Comparison of ENCODE assay signal across 1 cellular context in the genomic region with DNA sequence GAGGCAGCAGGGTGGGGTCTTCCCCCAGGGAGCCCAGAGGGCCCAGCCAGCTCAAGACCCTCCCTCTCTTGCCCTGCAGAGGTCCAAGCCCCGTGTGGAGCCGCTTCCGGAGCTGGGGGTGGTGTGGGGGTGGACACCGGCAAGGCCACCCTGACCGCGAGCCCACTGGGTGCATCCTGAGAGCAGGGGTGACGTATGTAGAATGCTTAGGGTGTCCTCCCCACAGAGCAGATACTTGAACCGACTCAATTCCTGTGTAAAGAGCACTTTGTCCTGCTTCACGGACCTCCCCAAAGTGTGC.
TF ChIP-seq lines count a peak whose summit lies in the region.

No MANE protein-coding gene starts in this region.

TF ChIP-seq in GM12878, 131 proteins besides CTCF, POLR2A, EP300 and RAD21:
- TF ChIP-seq, protein P1, sequence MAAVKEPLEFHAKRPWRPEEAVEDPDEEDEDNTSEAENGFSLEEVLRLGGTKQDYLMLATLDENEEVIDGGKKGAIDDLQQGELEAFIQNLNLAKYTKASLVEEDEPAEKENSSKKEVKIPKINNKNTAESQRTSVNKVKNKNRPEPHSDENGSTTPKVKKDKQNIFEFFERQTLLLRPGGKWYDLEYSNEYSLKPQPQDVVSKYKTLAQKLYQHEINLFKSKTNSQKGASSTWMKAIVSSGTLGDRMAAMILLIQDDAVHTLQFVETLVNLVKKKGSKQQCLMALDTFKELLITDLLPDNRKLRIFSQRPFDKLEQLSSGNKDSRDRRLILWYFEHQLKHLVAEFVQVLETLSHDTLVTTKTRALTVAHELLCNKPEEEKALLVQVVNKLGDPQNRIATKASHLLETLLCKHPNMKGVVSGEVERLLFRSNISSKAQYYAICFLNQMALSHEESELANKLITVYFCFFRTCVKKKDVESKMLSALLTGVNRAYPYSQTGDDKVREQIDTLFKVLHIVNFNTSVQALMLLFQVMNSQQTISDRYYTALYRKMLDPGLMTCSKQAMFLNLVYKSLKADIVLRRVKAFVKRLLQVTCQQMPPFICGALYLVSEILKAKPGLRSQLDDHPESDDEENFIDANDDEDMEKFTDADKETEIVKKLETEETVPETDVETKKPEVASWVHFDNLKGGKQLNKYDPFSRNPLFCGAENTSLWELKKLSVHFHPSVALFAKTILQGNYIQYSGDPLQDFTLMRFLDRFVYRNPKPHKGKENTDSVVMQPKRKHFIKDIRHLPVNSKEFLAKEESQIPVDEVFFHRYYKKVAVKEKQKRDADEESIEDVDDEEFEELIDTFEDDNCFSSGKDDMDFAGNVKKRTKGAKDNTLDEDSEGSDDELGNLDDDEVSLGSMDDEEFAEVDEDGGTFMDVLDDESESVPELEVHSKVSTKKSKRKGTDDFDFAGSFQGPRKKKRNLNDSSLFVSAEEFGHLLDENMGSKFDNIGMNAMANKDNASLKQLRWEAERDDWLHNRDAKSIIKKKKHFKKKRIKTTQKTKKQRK (IDR thresholded peaks at IDR 0.05; ENCODE audit: low read depth, low read length) = no peak
- TF ChIP-seq, protein P2, sequence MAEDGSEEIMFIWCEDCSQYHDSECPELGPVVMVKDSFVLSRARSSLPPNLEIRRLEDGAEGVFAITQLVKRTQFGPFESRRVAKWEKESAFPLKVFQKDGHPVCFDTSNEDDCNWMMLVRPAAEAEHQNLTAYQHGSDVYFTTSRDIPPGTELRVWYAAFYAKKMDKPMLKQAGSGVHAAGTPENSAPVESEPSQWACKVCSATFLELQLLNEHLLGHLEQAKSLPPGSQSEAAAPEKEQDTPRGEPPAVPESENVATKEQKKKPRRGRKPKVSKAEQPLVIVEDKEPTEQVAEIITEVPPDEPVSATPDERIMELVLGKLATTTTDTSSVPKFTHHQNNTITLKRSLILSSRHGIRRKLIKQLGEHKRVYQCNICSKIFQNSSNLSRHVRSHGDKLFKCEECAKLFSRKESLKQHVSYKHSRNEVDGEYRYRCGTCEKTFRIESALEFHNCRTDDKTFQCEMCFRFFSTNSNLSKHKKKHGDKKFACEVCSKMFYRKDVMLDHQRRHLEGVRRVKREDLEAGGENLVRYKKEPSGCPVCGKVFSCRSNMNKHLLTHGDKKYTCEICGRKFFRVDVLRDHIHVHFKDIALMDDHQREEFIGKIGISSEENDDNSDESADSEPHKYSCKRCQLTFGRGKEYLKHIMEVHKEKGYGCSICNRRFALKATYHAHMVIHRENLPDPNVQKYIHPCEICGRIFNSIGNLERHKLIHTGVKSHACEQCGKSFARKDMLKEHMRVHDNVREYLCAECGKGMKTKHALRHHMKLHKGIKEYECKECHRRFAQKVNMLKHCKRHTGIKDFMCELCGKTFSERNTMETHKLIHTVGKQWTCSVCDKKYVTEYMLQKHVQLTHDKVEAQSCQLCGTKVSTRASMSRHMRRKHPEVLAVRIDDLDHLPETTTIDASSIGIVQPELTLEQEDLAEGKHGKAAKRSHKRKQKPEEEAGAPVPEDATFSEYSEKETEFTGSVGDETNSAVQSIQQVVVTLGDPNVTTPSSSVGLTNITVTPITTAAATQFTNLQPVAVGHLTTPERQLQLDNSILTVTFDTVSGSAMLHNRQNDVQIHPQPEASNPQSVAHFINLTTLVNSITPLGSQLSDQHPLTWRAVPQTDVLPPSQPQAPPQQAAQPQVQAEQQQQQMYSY (CRISPR knock-in tag; IDR thresholded peaks at IDR 0.05) = no peak
- TF ChIP-seq TCF7 (IDR thresholded peaks at IDR 0.05; ENCODE audit: borderline replicate concordance) (no peak), DPF2 (IDR thresholded peaks at IDR 0.05) (no peak), ZNF274 (IDR thresholded peaks at IDR 0.05; ENCODE audit: insufficient read depth, insufficient read length) (no peak), RB1 (IDR thresholded peaks at IDR 0.05; ENCODE audit: borderline replicate concordance) (no peak), CBX5 (IDR thresholded peaks at IDR 0.05; ENCODE audit: low read depth) (no peak), SMARCA5 (IDR thresholded peaks at IDR 0.05) (no peak), CBFB (IDR thresholded peaks at IDR 0.05; ENCODE audit: low read depth) (no peak)
- TF ChIP-seq, protein P3, sequence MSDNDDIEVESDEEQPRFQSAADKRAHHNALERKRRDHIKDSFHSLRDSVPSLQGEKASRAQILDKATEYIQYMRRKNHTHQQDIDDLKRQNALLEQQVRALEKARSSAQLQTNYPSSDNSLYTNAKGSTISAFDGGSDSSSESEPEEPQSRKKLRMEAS (IDR thresholded peaks at IDR 0.05; ENCODE audit: low read depth, low read length) = no peak
- TF ChIP-seq, protein P4, sequence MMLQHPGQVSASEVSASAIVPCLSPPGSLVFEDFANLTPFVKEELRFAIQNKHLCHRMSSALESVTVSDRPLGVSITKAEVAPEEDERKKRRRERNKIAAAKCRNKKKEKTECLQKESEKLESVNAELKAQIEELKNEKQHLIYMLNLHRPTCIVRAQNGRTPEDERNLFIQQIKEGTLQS (IDR thresholded peaks at IDR 0.05; ENCODE audit: borderline replicate concordance, extremely low read depth, low read depth, low read length) = no peak
TF ChIP-seq in GM12878: peak in this region for 0.
